19 cellular contexts compared by ENCODE assay signal in the genomic region with DNA sequence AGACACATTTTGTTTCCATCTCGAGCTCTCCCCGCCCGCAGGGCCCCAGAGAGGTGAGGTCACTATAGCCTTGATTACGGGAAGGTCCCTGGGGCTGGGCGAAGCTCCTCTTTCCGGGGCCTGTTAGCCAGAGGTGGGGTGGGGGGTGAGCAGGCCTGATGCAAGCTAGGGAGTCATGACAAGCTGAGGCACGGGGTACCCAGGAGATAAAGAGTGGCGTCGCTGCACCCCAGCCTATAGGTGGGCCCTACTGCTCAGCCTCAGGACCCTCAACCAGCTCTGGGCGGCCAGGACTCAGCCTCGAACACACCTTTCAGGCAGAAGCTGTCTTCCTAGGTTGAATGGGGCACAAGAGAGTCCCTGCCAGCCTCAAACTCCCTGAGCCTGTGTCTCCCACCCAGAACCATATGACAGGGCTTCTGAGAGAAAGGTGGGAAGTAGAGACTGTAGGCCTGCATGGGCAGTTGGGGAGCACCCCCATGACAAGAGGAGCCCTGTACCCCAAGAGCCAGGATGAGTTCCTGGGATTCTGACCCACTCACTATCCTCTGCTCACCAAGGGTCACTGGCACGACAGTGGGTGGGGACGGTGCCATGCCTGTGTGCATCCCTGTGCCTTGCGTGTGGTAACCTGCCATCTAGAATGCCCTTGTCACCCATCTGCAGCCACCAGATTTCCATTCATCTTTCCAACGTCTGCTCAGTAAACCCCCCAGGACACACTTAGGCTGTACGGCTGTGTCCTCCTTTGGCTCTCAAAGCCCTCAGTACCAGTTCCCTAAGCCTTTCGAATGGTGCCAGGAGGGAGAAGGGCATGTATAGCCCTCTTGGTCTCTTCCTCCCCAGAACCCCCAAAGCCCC. TPM values are rescaled to one million over a fixed set of nuclear protein-coding genes. Genes with fewer than 3 reads are reported as not detected.
DNase-seq lines count a peak whose midpoint lies in the region; FAIRE-seq and TF ChIP-seq lines count a peak whose summit lies in the region.
"Had no signal": no experiment of that assay in that cellular context is flagged by ENCODE, and none has a peak within 500 bp of the region (broad histone marks: within the 10 kb centered on the region; RNA-seq: fewer than 3 reads in every experiment).

No MANE protein-coding gene starts in this region.

- H3K4me3 ChIP-seq in WERI-Rb-1 (ENCODE audit: low read depth, low read length) (no peak overlapping the region), kidney (ENCODE audit: low read length in 2 of 2) (no peak overlapping the region), prostate gland (no peak overlapping the region), MM.1S (ENCODE audit: low read length) (no peak overlapping the region)
- H3K4me3 ChIP-seq: Peyer's patch had no signal

- no peak overlapping the region for H2AFZ ChIP-seq in MM.1S (ENCODE audit: low read length)

- no peak for TF ChIP-seq POLR2A in prostate gland (IDR thresholded peaks at IDR 0.05)

- no peak for FAIRE-seq in kidney (lab: Jason Lieb, UNC)
- FAIRE-seq: G401.6, GM12891 had no signal

- in situ Hi-C loops in GM13976 (cut with MboI; ENCODE audit: low sequenced_read_pairs, unreplicated experiment) = no loop called here

- H3K79me2 ChIP-seq in MM.1S (ENCODE audit: low read length) = no peaks in the 10 kb centered on the region

- H3K27me3 ChIP-seq in WERI-Rb-1 (ENCODE audit: insufficient read depth, low read depth, severe bottlenecking) = no peaks in the 10 kb centered on the region
- H3K27me3 ChIP-seq in prostate gland (replicated peaks; ENCODE audit: insufficient read depth) = no peaks in the 10 kb centered on the region
- no peaks in the 10 kb centered on the region for H3K27me3 ChIP-seq in MM.1S (replicated peaks; ENCODE audit: insufficient read depth, low read length)
- H3K27me3 ChIP-seq: Peyer's patch had no signal

- no peaks in the 10 kb centered on the region; the same call in 1 of the 2 replicates for H3K36me3 ChIP-seq in WERI-Rb-1
- H3K36me3 ChIP-seq in kidney (ENCODE audit: control insufficient read depth in 1 of 2, insufficient read depth in 2 of 2, low read length in 2 of 2) = peaks cover 5 to 8% of the 10 kb centered on the region in 2 donors
- H3K36me3 ChIP-seq in prostate gland = no peaks in the 10 kb centered on the region
- H3K36me3 ChIP-seq in MM.1S (replicated peaks; ENCODE audit: insufficient read depth, low read length) = no peaks in the 10 kb centered on the region
- H3K36me3 ChIP-seq: Peyer's patch had no signal

- WGBS in prostate gland = 89% methylated on average over 17 of the region's 17 CpGs

- peak; percentile 26 for DNase-seq in GM13976 (ENCODE audit: low spot score)
- peak; percentile 2 for DNase-seq in WERI-Rb-1
- DNase-seq in kidney = peak; percentile 32
- peak; percentile 2 for DNase-seq in prostate gland (ENCODE audit: low spot score)
- DNase-seq in NOMO-1 treated with DMSO at 0.1 percent for 48 hours (lab: John Stamatoyannopoulos, UW; ENCODE audit: unreplicated experiment) = no peak
- DNase-seq in NCI-H2029 (lab: John Stamatoyannopoulos, UW) = no peak
- DNase-seq in MM.1S = no peak
- DNase-seq: CD4-positive, alpha-beta T cell; DMS79 treated with DMSO at 0.1 percent for 48 hours; GOT3; NCI-H1092 treated with DMSO at 0.1 percent for 48 hours; NCI-H1694 treated with DMSO at 0.1 percent for 48 hours; NCI-H2171; NCI-H82; SHP77 had no signal

- intact Hi-C loops in kidney (cut with DNase I) = no loop called here
- intact Hi-C loops in prostate gland (cut with DNase I) = no loop called here

- H3K4me2 ChIP-seq in MM.1S (ENCODE audit: low read depth, low read length) = no peak overlapping the region
- H3K4me2 ChIP-seq: KMS-11 had no signal

- H3K4me1 ChIP-seq in kidney (ENCODE audit: control insufficient read depth in 1 of 2, insufficient read depth in 1 of 2, low read depth in 1 of 2, low read length in 2 of 2) = peaks cover 0 to 5% of the 10 kb centered on the region in 2 donors
- no peaks in the 10 kb centered on the region for H3K4me1 ChIP-seq in prostate gland (replicated peaks)
- H3K4me1 ChIP-seq in MM.1S (ENCODE audit: low read length) = no peaks in the 10 kb centered on the region
- H3K4me1 ChIP-seq: Peyer's patch had no signal

- H3K9me3 ChIP-seq in WERI-Rb-1 (ENCODE audit: severe bottlenecking) (peaks cover 9% of the 10 kb centered on the region), kidney (ENCODE audit: control insufficient read depth in 1 of 2, low read length in 2 of 2) (peaks cover 0 to 14% of the 10 kb centered on the region in 2 donors), prostate gland (no peaks in the 10 kb centered on the region), MM.1S (replicated peaks; ENCODE audit: insufficient read depth, low read length) (no peaks in the 10 kb centered on the region)

- no peak overlapping the region for H3K9ac ChIP-seq in kidney (ENCODE audit: low read length in 2 of 2)
- no peak overlapping the region for H3K9ac ChIP-seq in MM.1S (ENCODE audit: low read length)
- H3K9ac ChIP-seq: KMS-11 had no signal

- no peaks in the 10 kb centered on the region for H4K20me1 ChIP-seq in MM.1S (ENCODE audit: insufficient read depth, low read length)

- H3F3A ChIP-seq in MM.1S (ENCODE audit: insufficient read depth, low read length) = no peaks in the 10 kb centered on the region

- no peaks in the 10 kb centered on the region for H3K9me2 ChIP-seq in MM.1S (replicated peaks; ENCODE audit: insufficient read depth, low read length)

- H3K27ac ChIP-seq in WERI-Rb-1 = no peak overlapping the region
- H3K27ac ChIP-seq in kidney (ENCODE audit: low read depth in 2 of 2, low read length in 2 of 2) = no peak overlapping the region
- H3K27ac ChIP-seq in prostate gland = no peak overlapping the region
- H3K27ac ChIP-seq in MM.1S (ENCODE audit: low read length) = no peak overlapping the region
- H3K27ac ChIP-seq: KMS-11, Peyer's patch had no signal

- TF ChIP-seq CTCF in GM13976 (IDR thresholded peaks at IDR 0.05; ENCODE audit: borderline replicate concordance, control extremely low read depth, extremely low read depth, insufficient read depth, missing control alignments) = no peak
- no peak for TF ChIP-seq CTCF in WERI-Rb-1 (IDR thresholded peaks at IDR 0.05; ENCODE audit: low read depth, low read length)
- TF ChIP-seq CTCF in kidney (IDR thresholded peaks at IDR 0.05; ENCODE audit: borderline replicate concordance, extremely low read depth, insufficient read depth) = no peak
- TF ChIP-seq CTCF in prostate gland (IDR thresholded peaks at IDR 0.05) = no peak
- TF ChIP-seq CTCF in MM.1S (IDR thresholded peaks at IDR 0.05; ENCODE audit: low read length) = no peak

RNA-seq across cellular contexts. Expression of a gene that starts 34.7 kb away (rescaled TPM):
- total RNA-seq in kidney (4.4 TPM), prostate gland (1 to 10 TPM; 1.0 to 2.1 TPM)
- polyA plus RNA-seq in kidney (ENCODE audit: insufficient read depth, low read depth, low replicate concordance) = 0.22 TPM

Comparison
In these comparisons a context has a peak if more than half of its experiments do, and no peak if none do; other contexts are left out.
1. DNase-seq: peak in GM13976 (single experiment), WERI-Rb-1 (single experiment), kidney (single experiment) and prostate gland (single experiment); none in NOMO-1 treated with DMSO at 0.1 percent for 48 hours (single experiment), NCI-H2029 (single experiment) and MM.1S (single experiment).